Comparison of ENCODE assay signal across 8 cellular contexts in the genomic region with DNA sequence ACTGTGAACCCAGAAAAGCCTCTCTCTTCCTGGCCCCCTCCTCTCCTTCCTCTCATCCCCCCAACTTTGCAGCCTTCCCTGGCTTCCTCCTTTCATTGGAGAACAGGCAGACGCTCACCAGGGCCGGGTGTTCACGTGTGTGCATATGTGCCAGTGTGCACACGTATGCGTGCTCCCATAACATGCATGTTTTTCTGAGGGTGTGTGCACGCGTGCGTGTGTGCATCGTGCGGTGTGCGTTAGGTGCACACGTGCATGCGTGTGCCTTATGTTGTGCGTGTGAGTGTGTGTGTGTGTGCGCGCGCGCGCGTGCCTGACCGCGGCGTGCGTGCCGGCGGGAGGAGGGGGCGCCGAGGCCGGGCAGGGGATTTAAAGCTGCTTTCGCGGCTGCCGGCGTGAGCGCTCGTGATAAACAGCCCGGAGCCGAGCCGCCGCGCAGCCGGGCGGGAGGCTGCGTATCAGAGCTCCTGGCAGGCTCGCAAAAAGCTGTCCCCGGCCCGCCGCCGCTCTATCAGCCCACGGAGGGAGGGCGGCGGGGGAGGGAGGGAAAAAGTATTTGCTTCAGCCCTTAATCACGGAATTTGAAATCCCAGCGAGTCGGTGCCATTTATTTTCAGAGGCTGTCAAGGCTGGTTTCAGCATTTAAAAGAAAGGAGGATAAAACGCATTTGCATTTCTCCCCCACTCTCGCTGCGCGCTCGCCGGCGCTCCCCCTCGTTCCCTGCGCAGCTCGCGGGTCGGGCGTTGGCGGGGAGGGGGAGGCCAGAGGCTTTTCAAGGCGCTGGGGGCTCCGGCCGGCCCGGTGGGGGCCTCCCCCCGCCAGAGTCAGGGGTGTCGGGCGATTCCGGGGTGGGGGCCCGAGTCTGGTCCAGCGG.
DNase-seq lines count a peak whose midpoint lies in the region; ATAC-seq and TF ChIP-seq lines count a peak whose summit lies in the region.

No MANE protein-coding gene starts in this region.

- H3K9me3 Mint-ChIP-seq in effector memory CD8-positive, alpha-beta T cell = no peaks in the 10 kb centered on the region

- no peak for TF ChIP-seq EP300 in suprapubic skin (IDR thresholded peaks at IDR 0.05)

- H3K27ac ChIP-seq in HUES48 (ENCODE audit: low read depth, low read length) = no peak overlapping the region
- H3K27ac ChIP-seq in mesodermal cell (ENCODE audit: low read depth, low read length, severe bottlenecking) = peak overlapping the region; percentile 41
- H3K27ac ChIP-seq in suprapubic skin = peak overlapping the region; percentile 6

- no peak for TF ChIP-seq POLR2A in suprapubic skin (IDR thresholded peaks at IDR 0.05)

- peaks cover 9% of the 10 kb centered on the region; the same call in 1 of the 2 replicates for H3K4me1 ChIP-seq in HUES48 (ENCODE audit: control insufficient read depth, insufficient read depth, low read length)
- H3K4me1 ChIP-seq in mesodermal cell (ENCODE audit: control insufficient read depth, insufficient read depth, low read length, poor library complexity, severe bottlenecking) = peaks cover 14% of the 10 kb centered on the region
- H3K4me1 ChIP-seq in suprapubic skin = peaks cover 24% of the 10 kb centered on the region

- H3K36me3 Mint-ChIP-seq in effector memory CD8-positive, alpha-beta T cell (ENCODE audit: insufficient read depth) = no peaks in the 10 kb centered on the region

- H3K4me3 ChIP-seq in HUES48 (ENCODE audit: low read depth, low read length) (peak overlapping the region; percentile 59), mesodermal cell (ENCODE audit: extremely low read depth, insufficient read depth, low read length, poor library complexity, severe bottlenecking) (peak overlapping the region; percentile 46), suprapubic skin (peak overlapping the region; percentile 57)

- H3K4me1 Mint-ChIP-seq in effector memory CD8-positive, alpha-beta T cell (ENCODE audit: low read depth in 2 of 2) = peaks cover 22 to 23% of the 10 kb centered on the region in 2 donors

- H3K27me3 Mint-ChIP-seq in effector memory CD8-positive, alpha-beta T cell = peaks cover 38 to 62% of the 10 kb centered on the region in 2 donors

- H3K9ac ChIP-seq in HUES48 (ENCODE audit: low read depth, low read length) = no peak overlapping the region

- H3K9me3 ChIP-seq in HUES48 (ENCODE audit: control insufficient read depth, insufficient read depth, low read length) = no peaks in the 10 kb centered on the region; the same call in 1 of the 2 replicates
- no peaks in the 10 kb centered on the region for H3K9me3 ChIP-seq in mesodermal cell (ENCODE audit: control insufficient read depth, low read length)
- H3K9me3 ChIP-seq in suprapubic skin = no peaks in the 10 kb centered on the region

- peak overlapping the region; percentile 0 to 64 for H3K27ac Mint-ChIP-seq in effector memory CD8-positive, alpha-beta T cell

- 11 to 16% methylated on average over 39 to 73 of the region's 78 CpGs for WGBS in mesodermal cell (ENCODE audit: insufficient coverage in 2 of 2), 2 experiments
- 13% methylated on average over 64 of the region's 78 CpGs for WGBS in suprapubic skin

- no peak for TF ChIP-seq CTCF in suprapubic skin (IDR thresholded peaks at IDR 0.05)

- DNase-seq in AG08395 (ENCODE audit: low spot score) (peak; percentile 65), suprapubic skin (ENCODE audit: low spot score in 2 of 2) (no peak), cerebellar nuclear complex (lab: John Stamatoyannopoulos, UW) (no peak)
- peak; percentile 42 to 47 for DNase-seq in activated CD4-positive, alpha-beta T cell treated with anti-CD3 and anti-CD28 coated beads for 4 hours
- DNase-seq in effector memory CD8-positive, alpha-beta T cell = peak in 1 of 3 experiments; percentile 34

- H3K36me3 ChIP-seq in HUES48 (ENCODE audit: control insufficient read depth, insufficient read depth, low read length) (no peaks in the 10 kb centered on the region), mesodermal cell (ENCODE audit: control insufficient read depth, insufficient read depth, low read length) (no peaks in the 10 kb centered on the region), suprapubic skin (no peaks in the 10 kb centered on the region)

- H3K4me3 Mint-ChIP-seq in effector memory CD8-positive, alpha-beta T cell = peak overlapping the region; percentile 75 to 82

- ATAC-seq in effector memory CD8-positive, alpha-beta T cell (replicated peaks) = peak; percentile 77
- no peak for ATAC-seq in GM21526 (IDR thresholded peaks at IDR 0.05; ENCODE audit: low FRiP score, unreplicated experiment)

- H3K27me3 ChIP-seq in HUES48 (ENCODE audit: control insufficient read depth, insufficient read depth, low read length) (peaks cover 65% of the 10 kb centered on the region), suprapubic skin (no peaks in the 10 kb centered on the region)

Comparison
In these comparisons a context has a peak if more than half of its experiments do, and no peak if none do; other contexts are left out.
1. DNase-seq: peak in AG08395 (single experiment) and activated CD4-positive, alpha-beta T cell treated with anti-CD3 and anti-CD28 coated beads for 4 hours (2 of 2); none in suprapubic skin (0 of 2) and cerebellar nuclear complex (0 of 2).
2. Peak in every context shown above with its lines, with median percentiles within 50 percentile points of each other: H3K4me3 ChIP-seq.